12 cellular contexts compared by ENCODE assay signal in genomic region chr3:157127268-157127667, GRCh38. TPM values are rescaled to one million over a fixed set of nuclear protein-coding genes. Genes with fewer than 3 reads are reported as not detected.
DNase-seq lines count a peak whose midpoint lies in the region; ATAC-seq and TF ChIP-seq lines count a peak whose summit lies in the region.
"Had no signal": no experiment of that assay in that cellular context is flagged by ENCODE, and none has a peak within 500 bp of the region (broad histone marks: within the 10 kb centered on the region; RNA-seq: fewer than 3 reads in every experiment).

No MANE protein-coding gene starts in this region.

- H3K4me3 ChIP-seq in fibroblast of mammary gland (ENCODE audit: control insufficient read depth, low read depth, low read length) (no peak overlapping the region), skeletal muscle satellite cell (ENCODE audit: low read length) (no peak overlapping the region)

- H3K9me3 ChIP-seq in KOPT-K1 (ENCODE audit: insufficient read depth, low read length, poor library complexity, severe bottlenecking) = no peaks in the 10 kb centered on the region
- no peaks in the 10 kb centered on the region for H3K9me3 ChIP-seq in skeletal muscle satellite cell (replicated peaks; ENCODE audit: low read length)

- H3K36me3 ChIP-seq in KOPT-K1 (ENCODE audit: insufficient read depth, low read length) (no peaks in the 10 kb centered on the region), skeletal muscle satellite cell (ENCODE audit: insufficient read depth, low read length) (no peaks in the 10 kb centered on the region)

- no peak for TF ChIP-seq CTCF in fibroblast of mammary gland (conservative IDR thresholded peaks at IDR 0.05; ENCODE audit: control insufficient read depth, insufficient read depth, low read depth, low read length)

- peak overlapping the region; percentile 89 for H3K27ac ChIP-seq in KOPT-K1 (ENCODE audit: low read depth, low read length, poor library complexity, severe bottlenecking)

- DNase-seq in DMS53 (lab: John Stamatoyannopoulos, UW) (peak; percentile 29), DMS53 treated with DMSO at 0.1 percent for 48 hours (lab: John Stamatoyannopoulos, UW; ENCODE audit: unreplicated experiment) (no peak), fibroblast of mammary gland (ENCODE audit: low read depth) (peak; percentile 44), AML-193 (lab: John Stamatoyannopoulos, UW) (no peak)
- no peak for DNase-seq in activated T-cell treated with anti-CD3 and anti-CD28 coated beads, Interleukin-2, amount 50 U/mL, for 48 hours
- DNase-seq: NCI-H1105 treated with DMSO at 0.1 percent for 48 hours, OCI-M1, T-helper 1 cell had no signal

- H3K4me2 ChIP-seq in skeletal muscle satellite cell (ENCODE audit: low read length) = peak overlapping the region; percentile 37

- H3K4me1 ChIP-seq in skeletal muscle satellite cell (ENCODE audit: control insufficient read depth, insufficient read depth, low read length) = peaks cover 94% of the 10 kb centered on the region

- H3K27me3 ChIP-seq in skeletal muscle satellite cell (ENCODE audit: control insufficient read depth, insufficient read depth, low read length) = no peaks in the 10 kb centered on the region

- H3K9ac ChIP-seq in skeletal muscle satellite cell (ENCODE audit: low read depth, low read length) = peak overlapping the region; percentile 76

- ATAC-seq in HG02678 (IDR thresholded peaks at IDR 0.05; ENCODE audit: unreplicated experiment) = no peak
- ATAC-seq: activated CD4-positive, CD25-positive, alpha-beta regulatory T cell treated with anti-CD3 and anti-CD28 coated beads, Interleukin-2, amount 50 U/mL, for 24 hours had no signal

RNA-seq across cellular contexts. Expression of gene CCNL1, which starts 32.7 kb away (rescaled TPM):
- total RNA-seq in skeletal muscle satellite cell (2012; rRNA removed) = 119 and 126 TPM in 2 replicates

Comparison
In these comparisons a context has a peak if more than half of its experiments do, and no peak if none do; other contexts are left out.
1. DNase-seq: peak in DMS53 (single experiment) and fibroblast of mammary gland (single experiment); none in DMS53 treated with DMSO at 0.1 percent for 48 hours (single experiment), AML-193 (0 of 2) and activated T-cell treated with anti-CD3 and anti-CD28 coated beads, Interleukin-2, amount 50 U/mL, for 48 hours (0 of 2).